In genomic region chr9:114108016-114108833, GRCh38 we compare ENCODE assay signal across 8 cellular contexts. TPM values are rescaled to one million over a fixed set of nuclear protein-coding genes. Genes with fewer than 3 reads are reported as not detected.
DNase-seq lines count a peak whose midpoint lies in the region; ATAC-seq and TF ChIP-seq lines count a peak whose summit lies in the region.

No MANE protein-coding gene starts in this region.

- H3K4me3 ChIP-seq in Karpas-422 (ENCODE audit: low read length) (no peak overlapping the region), aorta (ENCODE audit: low read length in 2 of 2) (no peak overlapping the region)

- no peak overlapping the region for H2AFZ ChIP-seq in Karpas-422 (ENCODE audit: low read length)

- no peaks in the 10 kb centered on the region for H3K36me3 Mint-ChIP-seq in activated naive CD8-positive, alpha-beta T cell treated with anti-CD3 and anti-CD28 coated beads, Interleukin-2, amount 10 ng/mL, durations not matched to agents 7 days and 5 days

- no peaks in the 10 kb centered on the region for H3K79me2 ChIP-seq in Karpas-422 (ENCODE audit: low read length)

- no peaks in the 10 kb centered on the region for H3K9me2 ChIP-seq in Karpas-422 (replicated peaks; ENCODE audit: insufficient read depth, low read length)

- H3K27ac ChIP-seq in Karpas-422 (ENCODE audit: low read length): no peak overlapping the region
- H3K27ac ChIP-seq in RWPE1: no peak overlapping the region
- H3K27ac ChIP-seq in aorta (ENCODE audit: low read depth in 1 of 2, low read length in 2 of 2): no peak overlapping the region

- intact Hi-C loops in cardiac septum (cut with DNase I): loop anchor here (2.0 to 5.0 kb wide), 2 partner anchors 164 to 183 kb away; no protein-coding TSS in a partner anchor
- intact Hi-C loops in posterior cingulate gyrus (cut with DNase I): loop anchor here (2.0 kb wide), 1 partner anchor 183 kb away; no protein-coding TSS in a partner anchor
- intact Hi-C loops in aorta (cut with DNase I): loop anchor here (1.0 to 5.0 kb wide), 4 partner anchors 44 to 184 kb away; no protein-coding TSS in a partner anchor

- H3K4me2 ChIP-seq in Karpas-422 (ENCODE audit: low read depth, low read length, poor library complexity, severe bottlenecking): no peak overlapping the region

- POLR2A ChIA-PET in RWPE1 (lab: Yijun Ruan, JAX; ENCODE audit: low non-redundant PET): no interaction called here
- POLR2A ChIA-PET in activated naive CD8-positive, alpha-beta T cell treated with anti-CD3 and anti-CD28 coated beads, Interleukin-2, amount 10 ng/mL, durations not matched to agents 7 days and 5 days (lab: Charles Lee): no interaction called here

- no peaks in the 10 kb centered on the region for H3K9me3 Mint-ChIP-seq in activated naive CD8-positive, alpha-beta T cell treated with anti-CD3 and anti-CD28 coated beads, Interleukin-2, amount 10 ng/mL, durations not matched to agents 7 days and 5 days

- H3K27me3 ChIP-seq in Karpas-422 (ENCODE audit: low read length) (no peaks in the 10 kb centered on the region), aorta (ENCODE audit: control insufficient read depth in 1 of 2, insufficient read depth in 2 of 2, low read length in 1 of 2) (no peaks in the 10 kb centered on the region)

- CTCF ChIA-PET in RWPE1 (lab: Yijun Ruan, JAX): interaction anchor here (0.5 to 5.7 kb wide), 64 partner anchors 9 to 902 kb away, joined by 3 to 132 read pairs (median 5); partner anchors contain the start of genes COL27A1, FKBP15, KIF12 and SLC31A1

- H3K4me1 ChIP-seq in Karpas-422 (ENCODE audit: low read length) (peaks cover 8% of the 10 kb centered on the region), aorta (ENCODE audit: control insufficient read depth in 1 of 2, insufficient read depth in 2 of 2, low read length in 2 of 2) (no peaks in the 10 kb centered on the region)

- TF ChIP-seq CTCF in RWPE1 (conservative IDR thresholded peaks at IDR 0.05; ENCODE audit: low read depth): peak; percentile 99

- peak; percentile 94 for ATAC-seq in activated naive CD8-positive, alpha-beta T cell treated with anti-CD3 and anti-CD28 coated beads, Interleukin-2, amount 10 ng/mL, durations not matched to agents 7 days and 5 days (ENCODE audit: low read depth)
- peak; percentile 82 for ATAC-seq in aorta (ENCODE audit: low FRiP score)

- H3K9me3 ChIP-seq in Karpas-422 (ENCODE audit: low read length): no peaks in the 10 kb centered on the region
- no peaks in the 10 kb centered on the region for H3K9me3 ChIP-seq in aorta (ENCODE audit: control insufficient read depth, low read length)

- DNase-seq in activated gamma-delta T cell treated with Interleukin-2 at 50 U/mL for 16 hours: peak; percentile 14
- DNase-seq in activated gamma-delta T cell (lab: John Stamatoyannopoulos, UW): no peak
- DNase-seq in Karpas-422: peak; percentile 87
- peak; percentile 94 for DNase-seq in RWPE1 (ENCODE audit: low spot score)
- peak; percentile 79 for DNase-seq in activated naive CD8-positive, alpha-beta T cell treated with anti-CD3 and anti-CD28 coated beads, Interleukin-2, amount 10 ng/mL, durations not matched to agents 7 days and 5 days
- peak; percentile 85 for DNase-seq in cardiac septum (ENCODE audit: low spot score)
- peak; percentile 51 to 97 (median 78) for DNase-seq in posterior cingulate gyrus
- peak; percentile 80 to 93 for DNase-seq in aorta

- H3K27me3 Mint-ChIP-seq in activated naive CD8-positive, alpha-beta T cell treated with anti-CD3 and anti-CD28 coated beads, Interleukin-2, amount 10 ng/mL, durations not matched to agents 7 days and 5 days: peaks cover 30% of the 10 kb centered on the region

- H3K36me3 ChIP-seq in Karpas-422 (ENCODE audit: insufficient read depth, low read length) (no peaks in the 10 kb centered on the region), aorta (ENCODE audit: control insufficient read depth in 1 of 2, insufficient read depth in 2 of 2, low read length in 1 of 2) (no peaks in the 10 kb centered on the region)

- H3K4me3 Mint-ChIP-seq in activated naive CD8-positive, alpha-beta T cell treated with anti-CD3 and anti-CD28 coated beads, Interleukin-2, amount 10 ng/mL, durations not matched to agents 7 days and 5 days: no peak overlapping the region

- WGBS in aorta, 2 donors: 48 to 52% methylated on average over 28 of the region's 28 CpGs

- H3K9ac ChIP-seq in Karpas-422 (ENCODE audit: low read length): no peak overlapping the region

- H3K4me1 Mint-ChIP-seq in activated naive CD8-positive, alpha-beta T cell treated with anti-CD3 and anti-CD28 coated beads, Interleukin-2, amount 10 ng/mL, durations not matched to agents 7 days and 5 days: no peaks in the 10 kb centered on the region

- H4K20me1 ChIP-seq in Karpas-422 (ENCODE audit: insufficient read depth, low read depth, low read length): no peaks in the 10 kb centered on the region

- H3K27ac Mint-ChIP-seq in activated naive CD8-positive, alpha-beta T cell treated with anti-CD3 and anti-CD28 coated beads, Interleukin-2, amount 10 ng/mL, durations not matched to agents 7 days and 5 days: no peak overlapping the region

RNA-seq across cellular contexts. Expression of gene KIF12, which starts 9.1 kb away (rescaled TPM):
- total RNA-seq in Karpas-422 (2014; rRNA removed; shearing (Covaris generic); ENCODE audit: low replicate concordance): not detected in 2 replicates
- not detected for total RNA-seq in activated naive CD8-positive, alpha-beta T cell treated with anti-CD3 and anti-CD28 coated beads, Interleukin-2, amount 10 ng/mL, durations not matched to agents 7 days and 5 days
- total RNA-seq in cardiac septum (not detected), aorta (not detected)
- polyA plus RNA-seq in aorta: 1 to 10 TPM in 1 of 2 donors, under 1 TPM in 1; 0.38 to 8.4 TPM

RNA-seq across cellular contexts. Expression of gene AMBP, which starts 30.1 kb away (rescaled TPM):
- not detected in 2 replicates for total RNA-seq in Karpas-422 (2014; rRNA removed; shearing (Covaris generic); ENCODE audit: low replicate concordance)
- not detected for total RNA-seq in activated naive CD8-positive, alpha-beta T cell treated with anti-CD3 and anti-CD28 coated beads, Interleukin-2, amount 10 ng/mL, durations not matched to agents 7 days and 5 days
- not detected for total RNA-seq in cardiac septum
- not detected for total RNA-seq in aorta
- under 1 TPM in 1 of 2 donors, not detected in 1; 0.50 TPM for polyA plus RNA-seq in aorta

RNA-seq across cellular contexts. Expression of gene COL27A1, which starts 47.1 kb away (rescaled TPM):
- not detected in 2 replicates for total RNA-seq in Karpas-422 (2014; rRNA removed; shearing (Covaris generic); ENCODE audit: low replicate concordance)
- 1 to 10 TPM; 1.7 to 1.9 TPM for total RNA-seq in activated naive CD8-positive, alpha-beta T cell treated with anti-CD3 and anti-CD28 coated beads, Interleukin-2, amount 10 ng/mL, durations not matched to agents 7 days and 5 days
- total RNA-seq in cardiac septum (12.8 TPM), aorta (10 to 100 TPM; 36.9 to 54.3 TPM)
- 10 to 100 TPM in 1 of 2 donors, 1 to 10 TPM in 1; 1.9 to 59.4 TPM for polyA plus RNA-seq in aorta
